ENCODE assay signal across 22 cellular contexts in genomic region chr7:70383369-70383768, GRCh38.
"Had no signal": no experiment of that assay in that cellular context is flagged by ENCODE, and none has a peak within 500 bp of the region (broad histone marks: within the 10 kb centered on the region; RNA-seq: fewer than 3 reads in every experiment).

No MANE protein-coding gene starts in this region.

- H3K4me3 Mint-ChIP-seq: activated B cell treated with CpG ODN at 0.5 μM for 24 hours; activated CD4-positive, alpha-beta memory T cell treated with anti-CD3 and anti-CD28 coated beads for 36 hours; activated CD4-positive, alpha-beta T cell treated with anti-CD3 and anti-CD28 coated beads for 36 hours; activated naive CD4-positive, alpha-beta T cell treated with anti-CD3 and anti-CD28 coated beads for 36 hours; nephron; stimulated activated naive B cell treated with anti-CD40 and anti-IgM and Interleukin-4, amounts not matched to agents 10 μg/mL and 1 μg/mL and 100 μg/mL, for 72 hours; T-helper 17 cell had no signal

- H3K4me1 Mint-ChIP-seq: activated B cell treated with CpG ODN at 0.5 μM for 24 hours; activated CD4-positive, alpha-beta T cell treated with anti-CD3 and anti-CD28 coated beads for 36 hours; nephron; stimulated activated naive B cell treated with anti-CD40 and anti-IgM and Interleukin-4, amounts not matched to agents 10 μg/mL and 1 μg/mL and 100 μg/mL, for 72 hours; T-helper 17 cell had no signal

- H3K36me3 ChIP-seq: sigmoid colon, upper lobe of right lung had no signal

- H3K36me3 Mint-ChIP-seq: activated CD4-positive, alpha-beta memory T cell treated with anti-CD3 and anti-CD28 coated beads for 36 hours; stimulated activated naive B cell treated with anti-CD40 and anti-IgM and Interleukin-4, amounts not matched to agents 10 μg/mL and 1 μg/mL and 100 μg/mL, for 72 hours had no signal

- DNase-seq: activated B cell treated with CpG ODN at 0.5 μM for 24 hours; activated CD4-positive, alpha-beta memory T cell treated with anti-CD3 and anti-CD28 coated beads for 36 hours; activated CD4-positive, alpha-beta T cell treated with anti-CD3 and anti-CD28 coated beads for 36 hours; activated effector memory CD4-positive, alpha-beta T cell treated with Interleukin-2 at 50 U/mL for 16 hours; activated naive CD4-positive, alpha-beta T cell treated with anti-CD3 and anti-CD28 coated beads for 36 hours; activated T-cell treated with anti-CD3 and anti-CD28 coated beads, Interleukin-2, amount 50 U/mL, for 48 hours; body of pancreas; dermis blood vessel endothelial cell; effector CD8-positive, alpha-beta T cell; foreskin melanocyte; hippocampal formation; retina; sigmoid colon; stimulated activated CD4-positive, alpha-beta T cell treated with anti-CD3 and anti-CD28 coated beads, Interleukin-15, amount 100 ng/mL, for 24 hours; stimulated activated CD4-positive, alpha-beta T cell treated with anti-CD3 and anti-CD28 coated beads, Interleukin-2, amount 100 ng/mL, for 48 hours; stimulated activated CD8-positive, alpha-beta memory T cell treated with anti-CD3 and anti-CD28 coated beads, Interleukin-4, amount 100 ng/mL, for 48 hours; stimulated activated naive B cell treated with anti-CD40 and anti-IgM and Interleukin-4, amounts not matched to agents 10 μg/mL and 1 μg/mL and 100 μg/mL, for 72 hours; SW 1271; T-helper 17 cell; upper lobe of right lung had no signal

- H3K9me3 ChIP-seq: body of pancreas, sigmoid colon, upper lobe of right lung had no signal

- H3K27ac ChIP-seq: body of pancreas, sigmoid colon, upper lobe of right lung had no signal

- H3K4me2 ChIP-seq: smooth muscle cell had no signal

- ATAC-seq: activated CD4-positive, alpha-beta T cell treated with anti-CD3 and anti-CD28 coated beads for 36 hours; body of pancreas; stimulated activated naive B cell treated with anti-CD40 and anti-IgM and Interleukin-4, amounts not matched to agents 10 μg/mL and 1 μg/mL and 100 μg/mL, for 72 hours; T-helper 17 cell; upper lobe of right lung had no signal

- H3K27me3 Mint-ChIP-seq: activated B cell treated with CpG ODN at 0.5 μM for 24 hours; activated CD4-positive, alpha-beta memory T cell treated with anti-CD3 and anti-CD28 coated beads for 36 hours; stimulated activated naive B cell treated with anti-CD40 and anti-IgM and Interleukin-4, amounts not matched to agents 10 μg/mL and 1 μg/mL and 100 μg/mL, for 72 hours; T-helper 17 cell had no signal

- H3K4me3 ChIP-seq: body of pancreas, sigmoid colon, smooth muscle cell, upper lobe of right lung had no signal

- H3K27ac Mint-ChIP-seq: activated B cell treated with CpG ODN at 0.5 μM for 24 hours; activated CD4-positive, alpha-beta memory T cell treated with anti-CD3 and anti-CD28 coated beads for 36 hours; activated CD4-positive, alpha-beta T cell treated with anti-CD3 and anti-CD28 coated beads for 36 hours; activated naive CD4-positive, alpha-beta T cell treated with anti-CD3 and anti-CD28 coated beads for 36 hours; nephron; stimulated activated naive B cell treated with anti-CD40 and anti-IgM and Interleukin-4, amounts not matched to agents 10 μg/mL and 1 μg/mL and 100 μg/mL, for 72 hours; T-helper 17 cell had no signal

- H3K9me3 Mint-ChIP-seq: activated B cell treated with CpG ODN at 0.5 μM for 24 hours; activated CD4-positive, alpha-beta memory T cell treated with anti-CD3 and anti-CD28 coated beads for 36 hours; activated naive CD4-positive, alpha-beta T cell treated with anti-CD3 and anti-CD28 coated beads for 36 hours; nephron; stimulated activated naive B cell treated with anti-CD40 and anti-IgM and Interleukin-4, amounts not matched to agents 10 μg/mL and 1 μg/mL and 100 μg/mL, for 72 hours had no signal

- H3K27me3 ChIP-seq: body of pancreas, sigmoid colon, upper lobe of right lung had no signal

- H3K4me1 ChIP-seq: body of pancreas, upper lobe of right lung had no signal
